Comparison of ENCODE assay signal across 14 cellular contexts in genomic region chr6:17421406-17421805, GRCh38. TPM values are rescaled to one million over a fixed set of nuclear protein-coding genes. Genes with fewer than 3 reads are reported as not detected.
DNase-seq lines count a peak whose midpoint lies in the region; TF ChIP-seq lines count a peak whose summit lies in the region.
"Had no signal": no experiment of that assay in that cellular context is flagged by ENCODE, and none has a peak within 500 bp of the region (broad histone marks: within the 10 kb centered on the region; RNA-seq: fewer than 3 reads in every experiment).

No MANE protein-coding gene starts in this region.

- H3K27me3 ChIP-seq in endodermal cell (ENCODE audit: control insufficient read depth, insufficient read depth, low read length, poor library complexity, severe bottlenecking) (no peaks in the 10 kb centered on the region), neuronal stem cell (ENCODE audit: control insufficient read depth in 3 of 3, insufficient read depth in 3 of 3, low read depth in 1 of 3, low read length in 3 of 3) (no peaks in the 10 kb centered on the region), skeletal muscle tissue (ENCODE audit: control insufficient read depth in 3 of 3, insufficient read depth in 3 of 3, low read length in 3 of 3) (no peaks in the 10 kb centered on the region)
- H3K27me3 ChIP-seq: BE2C had no signal

- H2BK12ac ChIP-seq in neuronal stem cell (ENCODE audit: low read length), result no peak overlapping the region

- no peak overlapping the region for H3K14ac ChIP-seq in neuronal stem cell (ENCODE audit: low read length)

- H3K4me2 ChIP-seq in neuronal stem cell (ENCODE audit: insufficient read depth, low read length, poor library complexity, severe bottlenecking), result no peak overlapping the region

- H3K27ac Mint-ChIP-seq in HFFc6, result peak overlapping the region; percentile 45
- peak overlapping the region; percentile 26 for H3K27ac Mint-ChIP-seq in endodermal cell
- H3K27ac Mint-ChIP-seq: CD8-positive, alpha-beta memory T cell had no signal

- peaks cover 4% of the 10 kb centered on the region for H3K79me1 ChIP-seq in neuronal stem cell (ENCODE audit: low read depth, low read length)

- H3K18ac ChIP-seq in neuronal stem cell (ENCODE audit: low read length), result no peak overlapping the region

- DNase-seq in HFFc6 (no peak), endodermal cell (peak; percentile 53), neuronal stem cell (ENCODE audit: low spot score) (no peak), NOMO-1 treated with dmso at 0.1 percent for 144 hours (lab: John Stamatoyannopoulos, UW; ENCODE audit: unreplicated experiment) (no peak), head of caudate nucleus (no peak), T-helper 2 cell (no peak)
- DNase-seq: BE2C; Caco-2; CD8-positive, alpha-beta memory T cell; DND-41; GDM1; HCEC 1CT had no signal

- H2AK5ac ChIP-seq in neuronal stem cell (ENCODE audit: low read depth, low read length), result no peak overlapping the region

- H3K27ac ChIP-seq in endodermal cell (ENCODE audit: low read depth, low read length) (no peak overlapping the region), neuronal stem cell (replicated peaks; ENCODE audit: low read length) (no peak overlapping the region), skeletal muscle tissue (ENCODE audit: low read depth, low read length) (peak overlapping the region; percentile 38)

- TF ChIP-seq CTCF in HFFc6 (IDR thresholded peaks at IDR 0.05), result no peak
- TF ChIP-seq CTCF in endodermal cell (conservative IDR thresholded peaks at IDR 0.05), result no peak

- H3K4me3 Mint-ChIP-seq in HFFc6 (no peak overlapping the region), endodermal cell (no peak overlapping the region)

- H3K4me1 ChIP-seq in endodermal cell (ENCODE audit: control insufficient read depth, insufficient read depth, low read length) (peaks cover 30% of the 10 kb centered on the region), neuronal stem cell (ENCODE audit: control insufficient read depth in 2 of 2, insufficient read depth in 1 of 2, low read depth in 1 of 2, low read length in 2 of 2) (peaks cover 2 to 14% of the 10 kb centered on the region in 2 donors), skeletal muscle tissue (ENCODE audit: control insufficient read depth in 3 of 3, insufficient read depth in 3 of 3, low read length in 3 of 3) (peaks cover 40 to 53% (median 53%) of the 10 kb centered on the region in 3 donors)
- H3K4me1 ChIP-seq: BE2C had no signal

- H3K9ac ChIP-seq in endodermal cell (ENCODE audit: extremely low read depth, low read length, poor library complexity, severe bottlenecking) (no peak overlapping the region), neuronal stem cell (ENCODE audit: low read depth, low read length, poor library complexity) (peak overlapping the region; percentile 55), skeletal muscle tissue (ENCODE audit: low read depth in 1 of 3, low read length in 3 of 3) (no peak overlapping the region)

- H3K27me3 Mint-ChIP-seq in HFFc6 (ENCODE audit: insufficient read depth) (no peaks in the 10 kb centered on the region), endodermal cell (ENCODE audit: insufficient read depth) (no peaks in the 10 kb centered on the region)

- H3K4ac ChIP-seq in neuronal stem cell (ENCODE audit: low read length), result no peak overlapping the region

- H3K36me3 ChIP-seq in endodermal cell (ENCODE audit: control insufficient read depth, insufficient read depth, low read length) (peaks cover 61% of the 10 kb centered on the region), neuronal stem cell (replicated peaks in 1 of 2; ENCODE audit: control insufficient read depth in 2 of 2, insufficient read depth in 2 of 2, low read length in 2 of 2) (peaks cover 10 to 36% of the 10 kb centered on the region in 2 donors), skeletal muscle tissue (ENCODE audit: control insufficient read depth in 3 of 3, insufficient read depth in 3 of 3, low read length in 3 of 3) (peaks cover 0 to 18% (median 13%) of the 10 kb centered on the region in 3 donors)
- H3K36me3 ChIP-seq: BE2C had no signal

- intact Hi-C loops in head of caudate nucleus (cut with DNase I), result no loop called here

- H3K23ac ChIP-seq in neuronal stem cell (ENCODE audit: low read depth, low read length, poor library complexity), result no peak overlapping the region

- H3K9me3 ChIP-seq in endodermal cell (ENCODE audit: control insufficient read depth, low read length), result no peaks in the 10 kb centered on the region
- H3K9me3 ChIP-seq in neuronal stem cell (replicated peaks in 1 of 2; ENCODE audit: control insufficient read depth in 2 of 2, insufficient read depth in 1 of 2, low read depth in 1 of 2, low read length in 2 of 2), result peaks cover 0 to 1% of the 10 kb centered on the region in 2 donors
- H3K9me3 ChIP-seq in skeletal muscle tissue (ENCODE audit: control insufficient read depth in 3 of 3, low read length in 3 of 3), result no peaks in the 10 kb centered on the region
- H3K9me3 ChIP-seq: A549, BE2C, Caco-2 had no signal

- H4K91ac ChIP-seq in neuronal stem cell (ENCODE audit: low read depth, low read length, poor library complexity), result no peak overlapping the region

- H4K8ac ChIP-seq in neuronal stem cell (ENCODE audit: low read depth, low read length), result no peak overlapping the region

- H2BK5ac ChIP-seq in neuronal stem cell (ENCODE audit: low read length), result no peak overlapping the region

- no peak overlapping the region for H2BK15ac ChIP-seq in neuronal stem cell (ENCODE audit: low read length)

- H3K9me3 Mint-ChIP-seq in HFFc6 (no peaks in the 10 kb centered on the region), endodermal cell (no peaks in the 10 kb centered on the region)

- H3K36me3 Mint-ChIP-seq in HFFc6 (ENCODE audit: low read depth) (peaks cover 36% of the 10 kb centered on the region), endodermal cell (ENCODE audit: low read depth) (peaks cover 31% of the 10 kb centered on the region)
- H3K36me3 Mint-ChIP-seq: CD8-positive, alpha-beta memory T cell had no signal

- peaks cover 54% of the 10 kb centered on the region for H3K4me1 Mint-ChIP-seq in HFFc6 (ENCODE audit: low read depth)
- peaks cover 49% of the 10 kb centered on the region for H3K4me1 Mint-ChIP-seq in endodermal cell
- H3K4me1 Mint-ChIP-seq: CD8-positive, alpha-beta memory T cell had no signal

- H2AFZ ChIP-seq in neuronal stem cell (ENCODE audit: low read length), result no peak overlapping the region

- H3K4me3 ChIP-seq in endodermal cell (ENCODE audit: low read length), result no peak overlapping the region
- H3K4me3 ChIP-seq in neuronal stem cell (ENCODE audit: low read length in 2 of 2), result no peak overlapping the region
- H3K4me3 ChIP-seq in skeletal muscle tissue (ENCODE audit: low read length in 3 of 3), result no peak overlapping the region
- H3K4me3 ChIP-seq: A549 had no signal

- 97% methylated on average over 6 to 7 of the region's 7 CpGs for WGBS in endodermal cell (ENCODE audit: insufficient coverage in 1 of 2, insufficient read length in 1 of 2), 2 experiments
- no CpG with 5 or more reads among the region's 7 CpGs for WGBS in neuronal stem cell (ENCODE audit: extremely low coverage in 2 of 2, insufficient read length in 2 of 2, insufficient replicate concordance in 1 of 2), 2 donors

- no peak overlapping the region for H2BK120ac ChIP-seq in neuronal stem cell (ENCODE audit: low read depth, low read length)

RNA-seq across cellular contexts. Expression of gene CAP2, which starts 28.0 kb away (rescaled TPM):
- total RNA-seq in HFFc6 (2021; fragmentation: NEBNext Ultra II Directional; extraction: Animal tissue kit (Norgen Biotek cat#: 25700)), result 10 to 100 TPM; 65.1 to 82.3 (median 67.9) TPM
- 10 to 100 TPM; 29.8 to 35.9 TPM for total RNA-seq in endodermal cell
- polyA plus RNA-seq in endodermal cell (2013, experiment 1 of 2), result 38.4 TPM
- polyA plus RNA-seq in endodermal cell (2013, experiment 2 of 2), result 44.8 TPM
- 41.0 TPM for polyA plus RNA-seq in neuronal stem cell (2013, experiment 1 of 2)
- 42.6 TPM for polyA plus RNA-seq in neuronal stem cell (2013, experiment 2 of 2)
- 47.5 TPM for total RNA-seq in skeletal muscle tissue
- total RNA-seq: CD8-positive, alpha-beta memory T cell had no signal
